Comparison of ENCODE assay signal across 14 cellular contexts in the genomic region with DNA sequence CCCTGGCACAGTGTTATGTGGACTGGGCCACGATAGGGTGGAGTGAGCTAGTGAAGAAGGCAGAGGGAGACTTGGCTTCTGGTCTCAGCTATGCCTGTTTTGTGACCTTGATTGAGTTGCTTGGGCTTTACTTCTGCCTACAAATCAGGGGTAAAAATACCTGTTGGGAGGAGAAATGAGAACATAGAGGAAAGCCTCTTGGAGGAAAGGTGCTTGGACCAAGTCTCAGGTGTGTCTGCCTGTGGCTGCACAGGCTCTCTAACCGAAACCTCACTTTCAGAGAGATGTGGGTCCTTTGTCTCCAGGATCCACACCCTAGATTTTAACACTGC. TPM values are rescaled to one million over a fixed set of nuclear protein-coding genes. Genes with fewer than 3 reads are reported as not detected.
A peak's percentile ranks its signal among the peaks of the same experiment; 100 is the strongest.
DNase-seq lines count a peak whose midpoint lies in the region; ATAC-seq and TF ChIP-seq lines count a peak whose summit lies in the region.
"Had no signal": no experiment of that assay in that cellular context is flagged by ENCODE, and none has a peak within 500 bp of the region (broad histone marks: within the 10 kb centered on the region; RNA-seq: fewer than 3 reads in every experiment).

No MANE protein-coding gene starts in this region.

- peaks cover 0 to 1% (median 0%) of the 10 kb centered on the region in 3 donors for H3K27me3 Mint-ChIP-seq in CD14-positive monocyte (ENCODE audit: low read depth in 3 of 3)
- H3K27me3 Mint-ChIP-seq: central memory CD8-positive, alpha-beta T cell had no signal

- no peak overlapping the region for H3K9ac ChIP-seq in parathyroid adenoma

- H3K4me1 Mint-ChIP-seq in CD14-positive monocyte = peaks cover 60% of the 10 kb centered on the region

- H3K27me3 ChIP-seq in ascending aorta (no peaks in the 10 kb centered on the region), parathyroid adenoma (ENCODE audit: control insufficient read depth, insufficient read depth, low read length) (no peaks in the 10 kb centered on the region)
- H3K27me3 ChIP-seq: pancreas had no signal

- peak overlapping the region; percentile 10 to 48 for H3K27ac ChIP-seq in ascending aorta
- H3K27ac ChIP-seq in parathyroid adenoma = peak overlapping the region; percentile 45
- H3K27ac ChIP-seq: pancreas had no signal

- ATAC-seq in HG02588 (IDR thresholded peaks at IDR 0.05; ENCODE audit: unreplicated experiment) (no peak), GM19467 (IDR thresholded peaks at IDR 0.05; ENCODE audit: unreplicated experiment) (no peak)
- ATAC-seq: pancreas had no signal

- peaks cover 56 to 73% of the 10 kb centered on the region in 2 donors for H3K36me3 ChIP-seq in ascending aorta
- H3K36me3 ChIP-seq in parathyroid adenoma (ENCODE audit: control insufficient read depth, insufficient read depth, low read length) = no peaks in the 10 kb centered on the region

- H3K27ac Mint-ChIP-seq in CD14-positive monocyte = peak overlapping the region; percentile 68 to 90 (median 86)

- H3K4me3 ChIP-seq in ascending aorta (no peak overlapping the region), parathyroid adenoma (ENCODE audit: low read depth, low read length) (no peak overlapping the region)
- H3K4me3 ChIP-seq: pancreas had no signal

- no peak overlapping the region for H3K4me2 ChIP-seq in parathyroid adenoma (ENCODE audit: low read length)

- TF ChIP-seq CTCF in CD14-positive monocyte (IDR thresholded peaks at IDR 0.05) (no peak), GM13977 (IDR thresholded peaks at IDR 0.05; ENCODE audit: extremely low read depth, insufficient read depth, missing control alignments) (no peak), ascending aorta (IDR thresholded peaks at IDR 0.05) (no peak), parathyroid adenoma (IDR thresholded peaks at IDR 0.05) (no peak)

- DNase-seq in CD14-positive monocyte (ENCODE audit: low spot score) = no peak
- DNase-seq in GM13977 (ENCODE audit: low spot score) = peak; percentile 14
- DNase-seq in ascending aorta (ENCODE audit: low spot score in 2 of 2) = no peak
- no peak for DNase-seq in GM03348 (ENCODE audit: low spot score)
- no peak for DNase-seq in NCI-H1048 (lab: John Stamatoyannopoulos, UW)
- DNase-seq: activated effector memory CD4-positive, alpha-beta T cell treated with Interleukin-2 at 50 U/mL for 16 hours; IMR-90; NCI-H748 treated with DMSO at 0.1 percent for 48 hours; stimulated activated CD4-positive, alpha-beta T cell treated with anti-CD3 and anti-CD28 coated beads, Interleukin-2, amount 100 ng/mL, for 24 hours had no signal

- H3K4me1 ChIP-seq in ascending aorta (peaks cover 0 to 20% of the 10 kb centered on the region in 2 donors), parathyroid adenoma (peaks cover 8% of the 10 kb centered on the region)

- H3K4me3 Mint-ChIP-seq in CD14-positive monocyte = peak overlapping the region in 1 of 2 donors; percentile 57
- H3K4me3 Mint-ChIP-seq: central memory CD8-positive, alpha-beta T cell had no signal

- in situ Hi-C loops in GM13977 (cut with MboI; ENCODE audit: low pct_unique_long_range_greater_than_20kb, low sequenced_read_pairs, unreplicated experiment) = loop anchor here (5.0 kb wide), 1 partner anchor 105 kb away; no protein-coding TSS in a partner anchor

- no peaks in the 10 kb centered on the region for H3K79me2 ChIP-seq in parathyroid adenoma

- H2AFZ ChIP-seq in parathyroid adenoma = no peak overlapping the region

- peaks cover 65 to 76% of the 10 kb centered on the region in 2 donors for H3K36me3 Mint-ChIP-seq in CD14-positive monocyte

- intact Hi-C loops in CD14-positive monocyte (cut with micrococcal nuclease) (loop anchor here in 1 of 2 donors (2.0 to 10.0 kb wide), 2 partner anchors 107 to 193 kb away; a partner anchor contains a TSS), ascending aorta (cut with DNase I) (loop anchor here (10.0 kb wide), 1 partner anchor 1073 kb away; a partner anchor contains a TSS)

- no peaks in the 10 kb centered on the region for H3K9me3 Mint-ChIP-seq in CD14-positive monocyte
- H3K9me3 Mint-ChIP-seq: central memory CD8-positive, alpha-beta T cell had no signal

- H3K9me3 ChIP-seq in ascending aorta (no peaks in the 10 kb centered on the region), parathyroid adenoma (ENCODE audit: control insufficient read depth, low read length) (no peaks in the 10 kb centered on the region)
- H3K9me3 ChIP-seq: pancreas had no signal

RNA-seq across cellular contexts. Expression of a gene that starts 4.9 kb away (rescaled TPM):
- 10 to 100 TPM; 37.3 to 39.2 TPM for polyA plus RNA-seq in CD14-positive monocyte
- total RNA-seq in ascending aorta = 98.3 TPM

RNA-seq across cellular contexts. Expression of a gene that starts 7.9 kb away (rescaled TPM):
- 10 to 100 TPM; 12.4 to 16.0 TPM for polyA plus RNA-seq in CD14-positive monocyte
- 70.4 TPM for total RNA-seq in ascending aorta

RNA-seq across cellular contexts. Expression of a gene that starts 8.2 kb away (rescaled TPM):
- polyA plus RNA-seq in CD14-positive monocyte = under 1 TPM in 1 of 2 donors, not detected in 1; 0.07 TPM
- 2.2 TPM for total RNA-seq in ascending aorta

RNA-seq across cellular contexts. Expression of a gene that starts 38.9 kb away (rescaled TPM):
- polyA plus RNA-seq in CD14-positive monocyte = under 1 TPM; 0.18 to 0.40 TPM
- total RNA-seq in ascending aorta = 23.1 TPM
